In the genomic region with DNA sequence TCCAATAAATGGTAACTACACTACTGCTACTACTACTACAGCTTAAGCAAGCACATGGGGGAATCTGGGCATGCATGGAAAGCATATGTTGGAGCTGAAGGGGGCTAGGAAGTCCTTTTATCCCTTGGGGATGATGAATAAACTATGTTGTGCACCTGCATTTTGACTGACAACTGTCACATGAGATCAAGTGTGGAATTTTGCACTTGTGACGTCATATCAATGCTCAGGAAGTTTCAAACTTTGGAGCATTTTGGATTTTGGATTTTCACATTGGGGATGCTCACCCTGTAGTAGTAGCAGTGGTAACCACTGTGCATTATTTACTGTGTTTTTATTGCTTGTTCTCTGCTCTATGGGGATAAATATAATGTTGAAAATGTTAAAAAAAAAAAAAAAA, we compare ENCODE assay signal across 37 cellular contexts.
"Had no signal": no experiment of that assay in that cellular context is flagged by ENCODE, and none has a peak within 500 bp of the region (broad histone marks: within the 10 kb centered on the region; RNA-seq: fewer than 3 reads in every experiment).

No MANE protein-coding gene starts in this region.

- FAIRE-seq: astrocyte had no signal

- H3K4me3 Mint-ChIP-seq: activated naive CD4-positive, alpha-beta T cell treated with anti-CD3 and anti-CD28 coated beads, Interleukin-2, amount 10 ng/mL, durations not matched to agents 7 days and 5 days; activated naive CD4-positive, alpha-beta T cell treated with anti-CD3 and anti-CD28 coated beads, Interleukin-2, amount 50 U/mL, for 24 hours; activated naive CD8-positive, alpha-beta T cell; activated naive CD8-positive, alpha-beta T cell treated with anti-CD3 and anti-CD28 coated beads for 36 hours; activated naive CD8-positive, alpha-beta T cell treated with anti-CD3 and anti-CD28 coated beads, Interleukin-2, amount 10 ng/mL, durations not matched to agents 7 days and 5 days; activated naive CD8-positive, alpha-beta T cell treated with anti-CD3 and anti-CD28 coated beads, Interleukin-2, amount 50 U/mL, for 24 hours; activated T-cell treated with anti-CD3 and anti-CD28 coated beads, Interleukin-2, amount 50 U/mL, for 24 hours; activated T-cell treated with anti-CD3 and anti-CD28 coated beads, Interleukin-2, amount 50 U/mL, for 4 hours; activated T-cell treated with anti-CD3 and anti-CD28 coated beads, Interleukin-2, amount 50 U/mL, for 72 hours; activated T-helper 1 cell treated with anti-CD3 and anti-CD28 coated beads, Interleukin-12 subunit alpha, Interleukin-12 subunit beta, Interleukin-2, Interleukin-4 antibody, amounts not matched to agents 30 ng/mL and 10 ng/mL and 1 ng/mL, durations not matched to agents 14 hours and 24 hours and 36 hours; activated T-helper 17 cell treated with anti-CD3 and anti-CD28 coated beads, Interleukin-2, amount 50 U/mL, for 72 hours; brain; central memory CD8-positive, alpha-beta T cell had no signal

- H3K27me3 ChIP-seq: adrenal gland, ascending aorta, body of pancreas, brain microvascular endothelial cell, breast epithelium, cardiac muscle cell had no signal

- H3K9me3 ChIP-seq: adrenal gland, ascending aorta, body of pancreas had no signal

- H3K36me3 ChIP-seq: adrenal gland, ascending aorta, brain microvascular endothelial cell, breast epithelium, cardiac muscle cell had no signal

- H3K27me3 Mint-ChIP-seq: activated naive CD4-positive, alpha-beta T cell treated with anti-CD3 and anti-CD28 coated beads, Interleukin-2, amount 10 ng/mL, durations not matched to agents 7 days and 5 days; brain had no signal

- H3K9me3 Mint-ChIP-seq: activated naive CD4-positive, alpha-beta T cell treated with anti-CD3 and anti-CD28 coated beads, Interleukin-2, amount 10 ng/mL, durations not matched to agents 7 days and 5 days; activated T-helper 1 cell treated with anti-CD3 and anti-CD28 coated beads, Interleukin-12 subunit alpha, Interleukin-12 subunit beta, Interleukin-2, Interleukin-4 antibody, amounts not matched to agents 30 ng/mL and 10 ng/mL and 1 ng/mL, durations not matched to agents 14 hours and 24 hours and 36 hours; activated T-helper 17 cell treated with anti-CD3 and anti-CD28 coated beads, Interleukin-2, amount 50 U/mL, for 72 hours; activated T-helper 2 cell treated with anti-CD3 and anti-CD28 coated beads, Interferon-gamma antibody, Interleukin-2, Interleukin-4, amounts not matched to agents 10 μg/mL and 5 μg/mL and 100 μg/mL, durations not matched to agents 14 hours and 24 hours and 36 hours had no signal

- H3K4me1 Mint-ChIP-seq: activated naive CD4-positive, alpha-beta T cell treated with anti-CD3 and anti-CD28 coated beads, Interleukin-2, amount 10 ng/mL, durations not matched to agents 7 days and 5 days; activated naive CD4-positive, alpha-beta T cell treated with anti-CD3 and anti-CD28 coated beads, Interleukin-2, amount 50 U/mL, for 24 hours; activated naive CD8-positive, alpha-beta T cell treated with anti-CD3 and anti-CD28 coated beads for 36 hours; activated naive CD8-positive, alpha-beta T cell treated with anti-CD3 and anti-CD28 coated beads, Interleukin-2, amount 10 ng/mL, durations not matched to agents 7 days and 5 days; activated naive CD8-positive, alpha-beta T cell treated with anti-CD3 and anti-CD28 coated beads, Interleukin-2, amount 50 U/mL, for 24 hours; activated T-helper 17 cell treated with anti-CD3 and anti-CD28 coated beads, Interleukin-2, amount 50 U/mL, for 72 hours; brain; central memory CD8-positive, alpha-beta T cell had no signal

- H3K4me1 ChIP-seq: adrenal gland, ascending aorta, body of pancreas, breast epithelium had no signal

- DNase-seq: activated effector memory CD4-positive, alpha-beta T cell treated with anti-CD3 and anti-CD28 coated beads, Interleukin-2, amount 50 U/mL, for 16 hours; activated effector memory CD4-positive, alpha-beta T cell treated with Interleukin-2 at 50 U/mL for 16 hours; activated gamma-delta T cell; activated gamma-delta T cell treated with Interleukin-2 at 50 U/mL for 16 hours; activated naive CD4-positive, alpha-beta T cell; activated naive CD4-positive, alpha-beta T cell treated with anti-CD3 and anti-CD28 coated beads, Interleukin-2, amount 10 ng/mL, durations not matched to agents 7 days and 5 days; activated naive CD4-positive, alpha-beta T cell treated with anti-CD3 and anti-CD28 coated beads, Interleukin-2, amount 50 U/mL, for 16 hours; activated naive CD4-positive, alpha-beta T cell treated with Interleukin-2 at 50 U/mL for 16 hours; activated naive CD8-positive, alpha-beta T cell treated with anti-CD3 and anti-CD28 coated beads for 36 hours; activated naive CD8-positive, alpha-beta T cell treated with anti-CD3 and anti-CD28 coated beads, Interleukin-2, amount 10 ng/mL, durations not matched to agents 7 days and 5 days; activated naive CD8-positive, alpha-beta T cell treated with anti-CD3 and anti-CD28 coated beads, Interleukin-2, amount 50 U/mL, for 24 hours; activated T-cell treated with anti-CD3 and anti-CD28 coated beads, Interleukin-2, amount 50 U/mL, for 1 hour; activated T-cell treated with anti-CD3 and anti-CD28 coated beads, Interleukin-2, amount 50 U/mL, for 24 hours; activated T-cell treated with anti-CD3 and anti-CD28 coated beads, Interleukin-2, amount 50 U/mL, for 4 hours; activated T-cell treated with anti-CD3 and anti-CD28 coated beads, Interleukin-2, amount 50 U/mL, for 48 hours; activated T-cell treated with anti-CD3 and anti-CD28 coated beads, Interleukin-2, amount 50 U/mL, for 72 hours; adrenal gland; amniotic stem cell; amygdala; anterior cingulate cortex; aorta; body of pancreas; brain microvascular endothelial cell; central memory CD4-positive, alpha-beta T cell; cerebellar nuclear complex had no signal

- H3K27ac Mint-ChIP-seq: activated naive CD4-positive, alpha-beta T cell treated with anti-CD3 and anti-CD28 coated beads, Interleukin-2, amount 10 ng/mL, durations not matched to agents 7 days and 5 days; activated naive CD4-positive, alpha-beta T cell treated with anti-CD3 and anti-CD28 coated beads, Interleukin-2, amount 50 U/mL, for 24 hours; activated naive CD4-positive, alpha-beta T cell treated with anti-CD3 and anti-CD28 coated beads, Interleukin-2, amount 50 U/mL, for 72 hours; activated naive CD8-positive, alpha-beta T cell; activated naive CD8-positive, alpha-beta T cell treated with anti-CD3 and anti-CD28 coated beads for 36 hours; activated naive CD8-positive, alpha-beta T cell treated with anti-CD3 and anti-CD28 coated beads, Interleukin-2, amount 10 ng/mL, durations not matched to agents 7 days and 5 days; activated naive CD8-positive, alpha-beta T cell treated with anti-CD3 and anti-CD28 coated beads, Interleukin-2, amount 50 U/mL, for 24 hours; activated T-cell treated with anti-CD3 and anti-CD28 coated beads, Interleukin-2, amount 50 U/mL, for 24 hours; activated T-cell treated with anti-CD3 and anti-CD28 coated beads, Interleukin-2, amount 50 U/mL, for 72 hours; activated T-helper 1 cell treated with anti-CD3 and anti-CD28 coated beads, Interleukin-12 subunit alpha, Interleukin-12 subunit beta, Interleukin-2, Interleukin-4 antibody, amounts not matched to agents 30 ng/mL and 10 ng/mL and 1 ng/mL, durations not matched to agents 14 hours and 24 hours and 36 hours; activated T-helper 17 cell treated with anti-CD3 and anti-CD28 coated beads, Interleukin-2, amount 50 U/mL, for 72 hours; activated T-helper 2 cell treated with anti-CD3 and anti-CD28 coated beads, Interferon-gamma antibody, Interleukin-2, Interleukin-4, amounts not matched to agents 10 μg/mL and 5 μg/mL and 100 μg/mL, durations not matched to agents 14 hours and 24 hours and 36 hours; brain had no signal

- H3K27ac ChIP-seq: adrenal gland, ascending aorta, body of pancreas, brain microvascular endothelial cell, breast epithelium, cardiac muscle cell had no signal

- H3K36me3 Mint-ChIP-seq: activated naive CD4-positive, alpha-beta T cell treated with anti-CD3 and anti-CD28 coated beads, Interleukin-2, amount 10 ng/mL, durations not matched to agents 7 days and 5 days; activated naive CD8-positive, alpha-beta T cell; activated naive CD8-positive, alpha-beta T cell treated with anti-CD3 and anti-CD28 coated beads for 36 hours; activated naive CD8-positive, alpha-beta T cell treated with anti-CD3 and anti-CD28 coated beads, Interleukin-2, amount 10 ng/mL, durations not matched to agents 7 days and 5 days; brain had no signal

- ATAC-seq: activated naive CD4-positive, alpha-beta T cell treated with anti-CD3 and anti-CD28 coated beads, Interleukin-2, amount 50 U/mL, for 72 hours; activated naive CD8-positive, alpha-beta T cell treated with anti-CD3 and anti-CD28 coated beads, Interleukin-2, amount 50 U/mL, for 24 hours; activated T-cell treated with anti-CD3 and anti-CD28 coated beads, Interleukin-2, amount 50 U/mL, for 4 hours; activated T-cell treated with anti-CD3 and anti-CD28 coated beads, Interleukin-2, amount 50 U/mL, for 72 hours; activated T-helper 17 cell treated with anti-CD3 and anti-CD28 coated beads, Interleukin-2, amount 50 U/mL, for 72 hours; body of pancreas had no signal

- H3K4me3 ChIP-seq: adrenal gland, ascending aorta, body of pancreas, breast epithelium, cardiac muscle cell had no signal
